ENCODE assay signal across 21 cellular contexts in the genomic region with DNA sequence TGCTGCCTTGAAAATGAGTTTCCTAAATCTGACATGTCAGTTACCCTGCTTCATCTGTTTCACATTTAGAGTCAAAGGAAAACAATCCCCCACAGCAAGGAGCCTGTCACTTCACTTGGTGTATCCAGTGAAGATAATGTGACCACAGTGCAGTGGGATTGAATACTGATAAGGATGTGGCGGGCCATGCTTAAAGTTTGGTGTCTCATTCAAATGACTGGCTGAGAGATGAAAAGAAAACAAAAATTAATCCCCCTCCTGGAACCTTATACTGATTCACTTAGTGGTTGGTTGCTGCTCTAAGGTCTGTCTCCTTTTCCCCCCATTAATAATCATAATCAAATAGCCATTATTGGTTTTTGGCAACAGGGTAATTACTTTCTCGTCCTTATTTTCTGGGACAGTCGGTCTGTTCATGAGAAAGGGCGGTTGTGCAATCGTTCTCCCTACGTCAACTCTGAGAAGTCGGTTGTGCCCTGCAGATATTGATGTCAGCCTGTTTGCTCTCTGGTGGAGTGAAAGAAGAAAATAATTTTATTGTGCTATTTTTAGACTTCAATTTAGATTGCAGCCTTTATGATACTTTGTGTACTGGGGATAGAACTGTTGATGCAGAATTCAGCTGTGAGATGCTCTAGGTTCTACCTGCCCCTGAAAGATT.
DNase-seq lines count a peak whose midpoint lies in the region; ATAC-seq, FAIRE-seq and TF ChIP-seq lines count a peak whose summit lies in the region.
"Had no signal": no experiment of that assay in that cellular context is flagged by ENCODE, and none has a peak within 500 bp of the region (broad histone marks: within the 10 kb centered on the region; RNA-seq: fewer than 3 reads in every experiment).

No MANE protein-coding gene starts in this region.

- no peak overlapping the region for H2BK15ac ChIP-seq in H9 (ENCODE audit: low read depth, low read length)

- no CpG with 5 or more reads among the region's 7 CpGs for WGBS in trophoblast cell (ENCODE audit: extremely low coverage, insufficient coverage, insufficient read length)
- no CpG with 5 or more reads among the region's 7 CpGs for WGBS in H9 (ENCODE audit: extremely low coverage, insufficient read length, low lambda C conversion rate)

- H4K8ac ChIP-seq in trophoblast cell (ENCODE audit: low read depth, low read length) (no peak overlapping the region), H9 (replicated peaks; ENCODE audit: insufficient read length, low read depth, low read length) (no peak overlapping the region)

- H2BK5ac ChIP-seq in trophoblast cell (ENCODE audit: low read depth, low read length, poor library complexity), result no peak overlapping the region
- no peak overlapping the region for H2BK5ac ChIP-seq in H9 (ENCODE audit: insufficient read length, low read length)

- peak overlapping the region; percentile 17 for H3K4me2 ChIP-seq in astrocyte (ENCODE audit: low read length)
- H3K4me2 ChIP-seq in trophoblast cell (ENCODE audit: low read length), result no peak overlapping the region
- H3K4me2 ChIP-seq in H9 (ENCODE audit: insufficient read depth, insufficient read length, low read length), result no peak overlapping the region

- no peaks in the 10 kb centered on the region for H3K4me1 ChIP-seq in astrocyte (ENCODE audit: insufficient read depth, low read length)
- H3K4me1 ChIP-seq in trophoblast cell (ENCODE audit: control insufficient read depth in 1 of 2, insufficient read depth in 2 of 2, low read length in 2 of 2), result no peaks in the 10 kb centered on the region
- no peaks in the 10 kb centered on the region; the same call in 1 of the 2 replicates for H3K4me1 ChIP-seq in H9 (ENCODE audit: insufficient read depth, low read length)
- H3K4me1 ChIP-seq: colonic mucosa had no signal

- H2AFZ ChIP-seq in astrocyte (ENCODE audit: low read depth, low read length) (no peak overlapping the region), trophoblast cell (ENCODE audit: insufficient read depth, low read length, poor library complexity) (no peak overlapping the region), H9 (ENCODE audit: low read length) (no peak overlapping the region)
- H2AFZ ChIP-seq: GM23248 had no signal

- H4K20me1 ChIP-seq in astrocyte (ENCODE audit: insufficient read depth, low read length) (no peaks in the 10 kb centered on the region), H9 (ENCODE audit: control insufficient read depth, insufficient read depth, insufficient read length) (no peaks in the 10 kb centered on the region)

- no peak overlapping the region for H2BK120ac ChIP-seq in trophoblast cell (ENCODE audit: insufficient read depth, low read length, poor library complexity)
- no peak overlapping the region for H2BK120ac ChIP-seq in H9 (ENCODE audit: low read depth, low read length, poor library complexity, severe bottlenecking)

- TF ChIP-seq CTCF in astrocyte (IDR thresholded peaks at IDR 0.05; ENCODE audit: insufficient read depth, low read depth, low read length) (no peak), H9 (conservative IDR thresholded peaks at IDR 0.05) (no peak)

- H3K9me3 ChIP-seq in astrocyte (ENCODE audit: insufficient read depth, low read depth, low read length) (no peaks in the 10 kb centered on the region), trophoblast cell (ENCODE audit: insufficient read depth, low read depth, low read length) (no peaks in the 10 kb centered on the region), H9 (ENCODE audit: control insufficient read depth, low read depth, low read length) (no peaks in the 10 kb centered on the region)
- H3K9me3 ChIP-seq: colonic mucosa, upper lobe of left lung had no signal

- H3K23ac ChIP-seq in trophoblast cell (ENCODE audit: low read length) (no peak overlapping the region), H9 (ENCODE audit: insufficient read length, low read depth, low read length) (no peak overlapping the region)

- H3K56ac ChIP-seq in H9 (ENCODE audit: insufficient read length, low read depth, low read length), result no peak overlapping the region

- no peak overlapping the region for H3K4me3 ChIP-seq in Jurkat, Clone E6-1 (ENCODE audit: low read length)
- H3K4me3 ChIP-seq in astrocyte (ENCODE audit: insufficient read depth, low read depth, low read length) (no peak overlapping the region), trophoblast cell (ENCODE audit: low read depth, low read length) (no peak overlapping the region)
- H3K4me3 ChIP-seq: colonic mucosa, GM23248, SK-N-MC, upper lobe of left lung had no signal

- H2BK12ac ChIP-seq in trophoblast cell (ENCODE audit: low read length) (no peak overlapping the region), H9 (ENCODE audit: insufficient read length, low read depth, low read length) (no peak overlapping the region)

- H3K14ac ChIP-seq in trophoblast cell (ENCODE audit: low read length) (no peak overlapping the region), H9 (ENCODE audit: insufficient read depth, low read length) (no peak overlapping the region)

- H3K4ac ChIP-seq in trophoblast cell (ENCODE audit: low read depth, low read length), result no peak overlapping the region
- H3K4ac ChIP-seq in H9 (ENCODE audit: low read depth, low read length), result no peak overlapping the region

- no peak for FAIRE-seq in astrocyte (lab: Jason Lieb, UNC)

- H2AK5ac ChIP-seq in trophoblast cell (ENCODE audit: low read length) (no peak overlapping the region), H9 (ENCODE audit: insufficient read length, low read length) (no peak overlapping the region)

- H3K9me3 Mint-ChIP-seq in astrocyte (ENCODE audit: unreplicated experiment) (no peaks in the 10 kb centered on the region), H9 (no peaks in the 10 kb centered on the region)
- H3K9me3 Mint-ChIP-seq: activated CD8-positive, alpha-beta T cell treated with anti-CD3 and anti-CD28 coated beads for 36 hours; IgD-negative memory B cell; naive B cell; stimulated activated memory B cell treated with anti-CD40 and anti-IgM and Interleukin-4, amounts not matched to agents 10 μg/mL and 1 μg/mL and 100 μg/mL, for 72 hours had no signal

- ATAC-seq in GM18517 (IDR thresholded peaks at IDR 0.05; ENCODE audit: unreplicated experiment), result no peak
- ATAC-seq: activated CD8-positive, alpha-beta T cell treated with anti-CD3 and anti-CD28 coated beads for 36 hours; stimulated activated memory B cell treated with anti-CD40 and anti-IgM and Interleukin-4, amounts not matched to agents 10 μg/mL and 1 μg/mL and 100 μg/mL, for 72 hours had no signal

- H4K91ac ChIP-seq in trophoblast cell (ENCODE audit: low read depth, low read length), result no peak overlapping the region
- H4K91ac ChIP-seq in H9 (ENCODE audit: insufficient read length, low read depth, low read length), result no peak overlapping the region

- H3K27ac ChIP-seq in astrocyte (ENCODE audit: low read depth, low read length) (no peak overlapping the region), trophoblast cell (ENCODE audit: low read depth, low read length) (no peak overlapping the region), H9 (ENCODE audit: insufficient read length, low read depth, low read length) (no peak overlapping the region)
- H3K27ac ChIP-seq: colonic mucosa, GM23248, SK-N-MC, upper lobe of left lung, WERI-Rb-1 had no signal

- H3K9ac ChIP-seq in astrocyte (ENCODE audit: low read length) (no peak overlapping the region), trophoblast cell (ENCODE audit: low read length) (no peak overlapping the region), H9 (ENCODE audit: extremely low read depth, insufficient read length, low read length) (no peak overlapping the region)
- H3K9ac ChIP-seq: GM23248 had no signal

- no peak overlapping the region for H4K5ac ChIP-seq in H9 (ENCODE audit: insufficient read length, low read depth, low read length)

- no peaks in the 10 kb centered on the region for H3K27me3 ChIP-seq in astrocyte (ENCODE audit: insufficient read depth, low read length)
- H3K27me3 ChIP-seq in trophoblast cell (ENCODE audit: insufficient read depth, low read length), result no peaks in the 10 kb centered on the region
- H3K27me3 ChIP-seq in H9 (ENCODE audit: insufficient read depth, low read length), result no peaks in the 10 kb centered on the region
- H3K27me3 ChIP-seq: colonic mucosa, upper lobe of left lung had no signal

- H3K27ac Mint-ChIP-seq in astrocyte (ENCODE audit: unreplicated experiment) (no peak overlapping the region), H9 (no peak overlapping the region)
- H3K27ac Mint-ChIP-seq: activated CD8-positive, alpha-beta T cell treated with anti-CD3 and anti-CD28 coated beads for 36 hours; B cell; IgD-negative memory B cell; naive B cell; stimulated activated memory B cell treated with anti-CD40 and anti-IgM and Interleukin-4, amounts not matched to agents 10 μg/mL and 1 μg/mL and 100 μg/mL, for 72 hours had no signal

- H3K36me3 ChIP-seq in astrocyte (ENCODE audit: insufficient read depth, low read length) (no peaks in the 10 kb centered on the region), trophoblast cell (ENCODE audit: control insufficient read depth in 1 of 2, insufficient read depth in 2 of 2, low read length in 2 of 2) (peaks cover 0 to 2% of the 10 kb centered on the region in 2 experiments)
- H3K36me3 ChIP-seq: colonic mucosa, upper lobe of left lung, WERI-Rb-1 had no signal

- H3K18ac ChIP-seq in trophoblast cell (ENCODE audit: low read length) (no peak overlapping the region), H9 (ENCODE audit: insufficient read length, low read depth, low read length) (no peak overlapping the region)

- no peak overlapping the region for H3T11ph ChIP-seq in H9 (ENCODE audit: low read length)

- DNase-seq in Jurkat, Clone E6-1 (ENCODE audit: low read depth, low spot score), result peak; percentile 48
- DNase-seq in astrocyte (ENCODE audit: low read depth) (no peak), fibroblast of the conjunctiva (ENCODE audit: low read depth) (peak; percentile 3), trophoblast cell (peak; percentile 20 to 37), H9 (no peak), CD1c-positive myeloid dendritic cell (ENCODE audit: extremely low spot score) (no peak), NCI-H2171 (lab: John Stamatoyannopoulos, UW) (no peak)
- DNase-seq: activated CD8-positive, alpha-beta T cell treated with anti-CD3 and anti-CD28 coated beads for 36 hours; colonic mucosa; erythroblast; GM23248; naive B cell; NCI-H1105 treated with DMSO at 0.1 percent for 48 hours; NCI-H226; upper lobe of left lung; WERI-Rb-1 had no signal

- no peaks in the 10 kb centered on the region for H3K36me3 Mint-ChIP-seq in astrocyte (ENCODE audit: low read depth, unreplicated experiment)
- no peaks in the 10 kb centered on the region for H3K36me3 Mint-ChIP-seq in H9 (ENCODE audit: insufficient read depth in 1 of 3, low read depth in 3 of 3)
- H3K36me3 Mint-ChIP-seq: IgD-negative memory B cell; stimulated activated memory B cell treated with anti-CD40 and anti-IgM and Interleukin-4, amounts not matched to agents 10 μg/mL and 1 μg/mL and 100 μg/mL, for 72 hours had no signal

- H3K23me2 ChIP-seq in H9 (ENCODE audit: insufficient read length, low read depth, low read length, poor library complexity, severe bottlenecking), result no peaks in the 10 kb centered on the region

- H3K4me1 Mint-ChIP-seq in astrocyte (ENCODE audit: low read depth, unreplicated experiment) (peaks cover 4% of the 10 kb centered on the region), H9 (peaks cover 12 to 16% of the 10 kb centered on the region in 2 experiments)
- H3K4me1 Mint-ChIP-seq: B cell; IgD-negative memory B cell; naive B cell; stimulated activated memory B cell treated with anti-CD40 and anti-IgM and Interleukin-4, amounts not matched to agents 10 μg/mL and 1 μg/mL and 100 μg/mL, for 72 hours had no signal

- H3K79me1 ChIP-seq in trophoblast cell (ENCODE audit: low read length) (no peaks in the 10 kb centered on the region), H9 (ENCODE audit: insufficient read depth, low read depth, low read length, poor library complexity, severe bottlenecking) (no peaks in the 10 kb centered on the region)

- H4K12ac ChIP-seq in trophoblast cell (ENCODE audit: low read depth, low read length), result no peak overlapping the region

- H3K4me3 Mint-ChIP-seq in astrocyte (ENCODE audit: unreplicated experiment) (no peak overlapping the region), H9 (no peak overlapping the region)
- H3K4me3 Mint-ChIP-seq: activated CD8-positive, alpha-beta T cell treated with anti-CD3 and anti-CD28 coated beads for 36 hours; B cell; IgD-negative memory B cell; naive B cell; stimulated activated memory B cell treated with anti-CD40 and anti-IgM and Interleukin-4, amounts not matched to agents 10 μg/mL and 1 μg/mL and 100 μg/mL, for 72 hours had no signal

- H3K27me3 Mint-ChIP-seq in astrocyte (ENCODE audit: low read depth, unreplicated experiment) (no peaks in the 10 kb centered on the region), H9 (ENCODE audit: low read depth) (peaks cover 3% of the 10 kb centered on the region)
- H3K27me3 Mint-ChIP-seq: activated CD8-positive, alpha-beta T cell treated with anti-CD3 and anti-CD28 coated beads for 36 hours; B cell; IgD-negative memory B cell; naive B cell; stimulated activated memory B cell treated with anti-CD40 and anti-IgM and Interleukin-4, amounts not matched to agents 10 μg/mL and 1 μg/mL and 100 μg/mL, for 72 hours had no signal

- H3K79me2 ChIP-seq in astrocyte (ENCODE audit: insufficient read depth, low read length) (no peaks in the 10 kb centered on the region), trophoblast cell (ENCODE audit: control insufficient read depth, insufficient read depth, low read length, poor library complexity) (no peaks in the 10 kb centered on the region), H9 (ENCODE audit: insufficient read depth, low read length) (no peaks in the 10 kb centered on the region)

- H2BK20ac ChIP-seq in H9 (ENCODE audit: low read depth, low read length, poor library complexity, severe bottlenecking), result no peak overlapping the region

Comparison
In these comparisons a context has a peak if more than half of its experiments do, and no peak if none do; other contexts are left out.
1. DNase-seq: peak in Jurkat, Clone E6-1 (single experiment), fibroblast of the conjunctiva (single experiment) and trophoblast cell (2 of 2); none in astrocyte (single experiment), H9 (single experiment), CD1c-positive myeloid dendritic cell (single experiment) and NCI-H2171 (single experiment).